In the genomic region with DNA sequence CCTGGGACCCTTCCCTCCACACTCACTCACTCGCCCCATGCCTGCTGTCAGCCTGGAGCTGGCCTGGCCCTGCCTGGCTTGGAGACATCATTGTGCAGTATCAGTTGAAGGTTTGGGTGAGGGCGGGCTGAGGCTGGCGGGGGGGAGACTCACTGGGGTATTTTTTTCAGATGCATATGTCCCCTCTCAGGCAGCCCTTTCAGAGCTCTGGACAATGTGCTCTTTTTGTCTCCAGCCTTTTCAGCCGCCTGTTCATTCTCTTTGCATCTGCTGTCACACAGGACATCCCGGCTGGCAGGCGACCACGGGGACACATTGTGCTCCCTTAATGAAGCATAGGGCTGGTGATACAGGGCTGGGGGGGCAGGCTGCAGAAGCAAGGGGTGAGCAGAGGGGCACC, we compare ENCODE assay signal across 16 cellular contexts.
"Had no signal": no experiment of that assay in that cellular context is flagged by ENCODE, and none has a peak within 500 bp of the region (broad histone marks: within the 10 kb centered on the region; RNA-seq: fewer than 3 reads in every experiment).

No MANE protein-coding gene starts in this region.

- H2AFZ ChIP-seq: hepatocyte had no signal

- H3K27me3 ChIP-seq: hepatocyte, thyroid gland had no signal

- ATAC-seq: effector memory CD8-positive, alpha-beta T cell; naive thymus-derived CD8-positive, alpha-beta T cell; right cardiac atrium; stimulated activated memory B cell treated with anti-CD40 and anti-IgM and Interleukin-4, amounts not matched to agents 10 μg/mL and 1 μg/mL and 100 μg/mL, for 72 hours had no signal

- H3K36me3 ChIP-seq: prostate gland, thyroid gland had no signal

- H3K79me2 ChIP-seq: hepatocyte had no signal

- H3K4me2 ChIP-seq: hepatocyte had no signal

- H3K36me3 Mint-ChIP-seq: activated naive CD8-positive, alpha-beta T cell treated with anti-CD3 and anti-CD28 coated beads, Interleukin-2, amount 10 ng/mL, durations not matched to agents 7 days and 5 days; naive thymus-derived CD8-positive, alpha-beta T cell; stimulated activated memory B cell treated with anti-CD40 and anti-IgM and Interleukin-4, amounts not matched to agents 10 μg/mL and 1 μg/mL and 100 μg/mL, for 72 hours had no signal

- H3K9me3 Mint-ChIP-seq: activated naive CD8-positive, alpha-beta T cell treated with anti-CD3 and anti-CD28 coated beads, Interleukin-2, amount 10 ng/mL, durations not matched to agents 7 days and 5 days; effector memory CD8-positive, alpha-beta T cell; stimulated activated memory B cell treated with anti-CD40 and anti-IgM and Interleukin-4, amounts not matched to agents 10 μg/mL and 1 μg/mL and 100 μg/mL, for 72 hours had no signal

- H3K27ac ChIP-seq: prostate gland, thyroid gland, VCaP had no signal

- H3K27ac Mint-ChIP-seq: activated naive CD8-positive, alpha-beta T cell treated with anti-CD3 and anti-CD28 coated beads, Interleukin-2, amount 10 ng/mL, durations not matched to agents 7 days and 5 days; effector memory CD8-positive, alpha-beta T cell; stimulated activated memory B cell treated with anti-CD40 and anti-IgM and Interleukin-4, amounts not matched to agents 10 μg/mL and 1 μg/mL and 100 μg/mL, for 72 hours had no signal

- H3K4me3 ChIP-seq: hepatocyte, prostate gland, thyroid gland had no signal

- DNase-seq: activated CD4-positive, alpha-beta T cell treated with anti-CD3 and anti-CD28 coated beads for 1 hour; activated CD4-positive, alpha-beta T cell treated with anti-CD3 and anti-CD28 coated beads, Interleukin-2, amount 50 U/mL, for 48 hours; activated naive CD4-positive, alpha-beta T cell treated with Interleukin-2 at 50 U/mL for 16 hours; activated naive CD8-positive, alpha-beta T cell treated with anti-CD3 and anti-CD28 coated beads, Interleukin-2, amount 10 ng/mL, durations not matched to agents 7 days and 5 days; effector memory CD8-positive, alpha-beta T cell; mesenchymal stem cell; naive thymus-derived CD8-positive, alpha-beta T cell; occipital lobe; right cardiac atrium; stimulated activated CD4-positive, alpha-beta T cell treated with anti-CD3 and anti-CD28 coated beads, Interleukin-4, amount 100 ng/mL, for 4 hours; T-helper 2 cell; thyroid gland had no signal

- H3K9me3 ChIP-seq: prostate gland, thyroid gland had no signal

- H3K4me3 Mint-ChIP-seq: activated naive CD8-positive, alpha-beta T cell treated with anti-CD3 and anti-CD28 coated beads, Interleukin-2, amount 10 ng/mL, durations not matched to agents 7 days and 5 days; effector memory CD8-positive, alpha-beta T cell; stimulated activated memory B cell treated with anti-CD40 and anti-IgM and Interleukin-4, amounts not matched to agents 10 μg/mL and 1 μg/mL and 100 μg/mL, for 72 hours had no signal

- H3K4me1 ChIP-seq: prostate gland had no signal
